In the genomic region with DNA sequence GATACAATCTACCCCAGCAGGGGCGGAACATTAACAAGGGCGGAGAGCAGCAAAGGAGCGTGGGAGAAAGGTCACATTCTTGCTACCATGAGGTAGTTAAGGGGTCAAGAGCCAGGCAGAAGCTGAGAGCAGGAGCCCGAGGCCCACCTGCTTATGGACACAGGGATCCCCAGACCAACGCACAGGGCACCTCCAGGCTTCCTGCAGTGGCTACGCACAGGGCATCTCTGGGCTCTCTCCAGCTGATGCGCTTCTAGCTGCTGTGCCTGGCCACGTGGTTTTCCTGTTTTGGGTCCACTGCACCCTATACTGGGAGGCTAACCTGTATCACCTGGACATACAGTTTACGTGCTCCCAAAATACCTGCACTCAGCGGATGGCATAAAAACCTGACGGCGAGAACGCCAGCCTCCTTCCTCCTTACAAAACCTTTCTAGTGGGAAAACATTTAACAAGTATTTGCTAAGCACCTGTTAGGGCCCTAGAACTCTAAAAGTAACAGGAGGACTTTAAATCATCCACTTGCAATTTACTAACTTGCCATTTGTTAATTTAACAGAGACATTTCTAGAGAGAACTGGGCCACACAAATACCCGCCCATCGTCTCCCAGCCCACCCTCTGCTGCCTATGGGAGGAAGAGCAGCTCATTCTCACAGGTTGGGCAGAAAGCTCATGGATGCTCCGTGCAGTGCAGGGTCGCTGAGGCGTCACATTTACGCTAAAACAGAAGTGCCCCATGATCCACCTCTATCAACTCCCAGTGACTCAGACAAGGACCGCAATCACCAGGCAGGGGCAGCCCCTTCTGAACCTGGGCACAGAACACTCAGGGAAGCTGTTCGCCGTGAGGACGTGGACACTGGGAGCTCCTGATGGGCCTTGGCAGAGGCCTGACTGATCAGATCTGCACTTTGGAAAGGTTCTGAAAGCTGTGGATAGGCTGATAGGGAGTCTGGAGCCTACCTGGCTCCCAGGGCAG, we compare ENCODE assay signal across 8 cellular contexts.
DNase-seq lines count a peak whose midpoint lies in the region; ATAC-seq, FAIRE-seq and TF ChIP-seq lines count a peak whose summit lies in the region.

No MANE protein-coding gene starts in this region.

- 50% methylated on average over 17 of the region's 23 CpGs for WGBS in K562 (ENCODE audit: insufficient coverage, low coverage, missing lambda C conversion rate)
- WGBS in spleen, 5 donors = 81 to 89% (median 83%) methylated on average over 20 to 23 of the region's 23 CpGs

- peak overlapping the region; percentile 8 for H3K27ac ChIP-seq in KOPT-K1 (ENCODE audit: low read depth, low read length, poor library complexity, severe bottlenecking)
- H3K27ac ChIP-seq in K562 (ENCODE audit: extremely low read depth, low read depth, low read length) = peak overlapping the region; percentile 84
- peak overlapping the region in 4 of 8 donors; percentile 39 to 57 (median 48) for H3K27ac ChIP-seq in spleen

- H3K4me3 ChIP-seq in K562 (no peak overlapping the region), spleen (no peak overlapping the region)

- no peak for TF ChIP-seq RAD21 in K562 (CRISPR knock-in tag; conservative IDR thresholded peaks at IDR 0.05 in 1 of 2, IDR thresholded peaks at IDR 0.05 in 1 of 2)

- no peak for TF ChIP-seq EP300 in K562 (IDR thresholded peaks at IDR 0.05; ENCODE audit: low read length)

- CTCF ChIA-PET in K562 (lab: Yijun Ruan, JAX; ENCODE audit: low intra/inter-chr PET ratio) = no interaction called here

- peak; percentile 84 for ATAC-seq in GM19351 (IDR thresholded peaks at IDR 0.05; ENCODE audit: unreplicated experiment)
- ATAC-seq in K562 = peak; percentile 57

- POLR2A ChIA-PET in K562 (lab: Yijun Ruan, JAX) = interaction anchor here (1.0 to 1.8 kb wide), 5 partner anchors 10 to 107 kb away, joined by 3 to 9 read pairs (median 3); a partner anchor contains a TSS

- intact Hi-C loops in K562 (cut with micrococcal nuclease) (no loop called here), spleen (cut with DNase I; ENCODE audit: low total_unique reads) (no loop called here)

- H3K9me1 ChIP-seq in K562 (ENCODE audit: control insufficient read depth, insufficient read depth, low read length) = no peaks in the 10 kb centered on the region

- peaks cover 64% of the 10 kb centered on the region for H3K79me2 ChIP-seq in K562 (ENCODE audit: control insufficient read depth, insufficient read depth, low read length)

- H3K9me3 ChIP-seq in KOPT-K1 (ENCODE audit: insufficient read depth, low read length, poor library complexity, severe bottlenecking) (no peaks in the 10 kb centered on the region), K562 (replicated peaks; ENCODE audit: control insufficient read depth, insufficient read depth, low read depth, low read length) (no peaks in the 10 kb centered on the region), spleen (no peaks in the 10 kb centered on the region)

- H3K36me3 ChIP-seq in KOPT-K1 (ENCODE audit: insufficient read depth, low read length) (peaks cover 50% of the 10 kb centered on the region), K562 (ENCODE audit: control insufficient read depth, insufficient read depth, low read length) (no peaks in the 10 kb centered on the region), spleen (peaks cover 0 to 5% (median 0%) of the 10 kb centered on the region in 6 donors)

- H3K27me3 ChIP-seq in K562 (ENCODE audit: control insufficient read depth in 2 of 2, insufficient read depth in 2 of 2, low read length in 2 of 2) (no peaks in the 10 kb centered on the region), spleen (replicated peaks in 1 of 7) (no peaks in the 10 kb centered on the region)

- no peaks in the 10 kb centered on the region for H4K20me1 ChIP-seq in K562 (replicated peaks; ENCODE audit: control insufficient read depth, insufficient read depth, low read length)

- peak overlapping the region; percentile 77 for H3K4me2 ChIP-seq in K562 (ENCODE audit: insufficient read depth, low read length)

- no peak for TF ChIP-seq POLR2A in K562 (conservative IDR thresholded peaks at IDR 0.05)
- TF ChIP-seq POLR2A in spleen (IDR thresholded peaks at IDR 0.05) = no peak

- BruUV-seq in K562 (replicated peaks; lab: Mats Ljungman, UMichigan) = no TSS peak

- H3K4me1 ChIP-seq in K562 (replicated peaks in 1 of 2; ENCODE audit: control insufficient read depth in 2 of 2, insufficient read depth in 2 of 2, low read length in 2 of 2) (peaks cover 49 to 68% of the 10 kb centered on the region in 2 experiments; a peak in 4 of 5 replicates), spleen (peaks cover 28 to 98% (median 80%) of the 10 kb centered on the region in 6 donors)

- FAIRE-seq in K562 (lab: Jason Lieb, UNC) = peak; percentile 84

- in situ Hi-C loops in K562 (cut with MboI) = no loop called here

- DNase-seq in K562 (ENCODE audit: extremely low read depth in 1 of 4, low spot score in 3 of 4) (peak; percentile 17 to 61 (median 57)), spleen (peak; percentile 59), ureter (ENCODE audit: low spot score) (no peak), NCI-H1436 (lab: John Stamatoyannopoulos, UW) (no peak), NCI-H1694 treated with DMSO at 0.1 percent for 48 hours (lab: John Stamatoyannopoulos, UW) (no peak), NCI-H774 (lab: John Stamatoyannopoulos, UW) (no peak)

- TF ChIP-seq CTCF in K562 (IDR thresholded peaks at IDR 0.05 in 2 of 3, conservative IDR thresholded peaks at IDR 0.05 in 1 of 3; ENCODE audit: insufficient read depth in 2 of 3, low read depth in 1 of 3, low read length in 3 of 3) (no peak), spleen (IDR thresholded peaks at IDR 0.05 in 8 of 11, conservative IDR thresholded peaks at IDR 0.05 in 3 of 11) (no peak)

- peak overlapping the region; percentile 58 to 75; a peak in 3 of 4 replicates for H3K9ac ChIP-seq in K562 (ENCODE audit: insufficient read depth in 1 of 2, low read depth in 2 of 2, low read length in 2 of 2)

- peak overlapping the region; percentile 58; the same call in 1 of the 2 replicates for H2AFZ ChIP-seq in K562 (ENCODE audit: low read depth, low read length)

TF ChIP-seq in K562, 482 proteins besides CTCF, POLR2A, EP300 and RAD21:
- peak; percentile 36; the same call in 1 of the 2 replicates for TF ChIP-seq TAL1 (IDR thresholded peaks at IDR 0.05)
- TF ChIP-seq MCM3 (IDR thresholded peaks at IDR 0.05) = no peak
- peak; percentile 73 for TF ChIP-seq CBFA2T3 (IDR thresholded peaks at IDR 0.05)
- TF ChIP-seq, protein P1, sequence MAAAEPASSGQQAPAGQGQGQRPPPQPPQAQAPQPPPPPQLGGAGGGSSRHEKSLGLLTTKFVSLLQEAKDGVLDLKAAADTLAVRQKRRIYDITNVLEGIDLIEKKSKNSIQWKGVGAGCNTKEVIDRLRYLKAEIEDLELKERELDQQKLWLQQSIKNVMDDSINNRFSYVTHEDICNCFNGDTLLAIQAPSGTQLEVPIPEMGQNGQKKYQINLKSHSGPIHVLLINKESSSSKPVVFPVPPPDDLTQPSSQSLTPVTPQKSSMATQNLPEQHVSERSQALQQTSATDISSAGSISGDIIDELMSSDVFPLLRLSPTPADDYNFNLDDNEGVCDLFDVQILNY (CRISPR knock-in tag; IDR thresholded peaks at IDR 0.05) = no peak
- peak; percentile 33; the same call in 1 of the 2 replicates for TF ChIP-seq TCF3 (CRISPR knock-in tag; IDR thresholded peaks at IDR 0.05)
- TF ChIP-seq CBFA2T2 (conservative IDR thresholded peaks at IDR 0.05) = peak; percentile 44
- TF ChIP-seq TEAD4 (IDR thresholded peaks at IDR 0.05; ENCODE audit: low read length) = 0 out of 2 replicates have a peak, but pooled peaks have one; percentile 8
- no peak for TF ChIP-seq TEAD4 (CRISPR knock-in tag; IDR thresholded peaks at IDR 0.05; ENCODE audit: borderline replicate concordance)
- TF ChIP-seq FOSL1 (tag; conservative IDR thresholded peaks at IDR 0.05) = 0 out of 2 replicates have a peak, but pooled peaks have one; percentile 29
- TF ChIP-seq ARID1B (IDR thresholded peaks at IDR 0.05) = peak; percentile 20; the same call in 1 of the 2 replicates
- TF ChIP-seq KLF6 (CRISPR knock-in tag; IDR thresholded peaks at IDR 0.05; ENCODE audit: borderline replicate concordance) = no peak
- TF ChIP-seq SPI1 (IDR thresholded peaks at IDR 0.05; ENCODE audit: borderline replicate concordance, low read depth, low read length) = 0 out of 2 replicates have a peak, but pooled peaks have one; percentile 6
- TF ChIP-seq NCOR1 (IDR thresholded peaks at IDR 0.05) = peak; percentile 19; the same call in 1 of the 2 replicates

Comparison
In these comparisons a context has a peak if more than half of its experiments do, and no peak if none do; other contexts are left out.
1. DNase-seq: peak in K562 (4 of 4) and spleen (single experiment); none in ureter (single experiment), NCI-H1436 (single experiment), NCI-H1694 treated with DMSO at 0.1 percent for 48 hours (single experiment) and NCI-H774 (single experiment).